In genomic region chr11:61128947-61129346, GRCh38 we compare ENCODE assay signal across 29 cellular contexts. TPM values are rescaled to one million over a fixed set of nuclear protein-coding genes. Genes with fewer than 3 reads are reported as not detected.
DNase-seq lines count a peak whose midpoint lies in the region; ATAC-seq and TF ChIP-seq lines count a peak whose summit lies in the region.
"Had no signal": no experiment of that assay in that cellular context is flagged by ENCODE, and none has a peak within 500 bp of the region (broad histone marks: within the 10 kb centered on the region; RNA-seq: fewer than 3 reads in every experiment).

No MANE protein-coding gene starts in this region.

- no peaks in the 10 kb centered on the region for H3K79me2 ChIP-seq in neural cell (replicated peaks; ENCODE audit: insufficient read depth, low read length)
- H3K79me2 ChIP-seq: parathyroid adenoma had no signal

- H3K27ac ChIP-seq in CD8-positive, alpha-beta memory T cell (ENCODE audit: low read depth, low read length): no peak overlapping the region
- H3K27ac ChIP-seq in neural cell (ENCODE audit: low read length): no peak overlapping the region
- H3K27ac ChIP-seq: foreskin keratinocyte, parathyroid adenoma had no signal

- peak overlapping the region; percentile 50 for H3K27ac Mint-ChIP-seq in activated naive CD4-positive, alpha-beta T cell treated with anti-CD3 and anti-CD28 coated beads for 36 hours
- peak overlapping the region in 6 of 8 donors; percentile 36 to 87 (median 63) for H3K27ac Mint-ChIP-seq in CD8-positive, alpha-beta memory T cell
- H3K27ac Mint-ChIP-seq in activated naive CD4-positive, alpha-beta T cell treated with anti-CD3 and anti-CD28 coated beads, Interleukin-2, amount 50 U/mL, for 72 hours: peak overlapping the region; percentile 22 to 69
- H3K27ac Mint-ChIP-seq: nephron progenitor cell had no signal

- intact Hi-C loops in activated naive CD4-positive, alpha-beta T cell treated with anti-CD3 and anti-CD28 coated beads for 36 hours (cut with micrococcal nuclease): loop anchor here (1.0 to 2.0 kb wide), 9 partner anchors 27 to 354 kb away; partner anchors contain the start of genes CD5 and PRPF19

- H2AFZ ChIP-seq in neural cell (ENCODE audit: low read depth, low read length): no peak overlapping the region
- H2AFZ ChIP-seq: parathyroid adenoma had no signal

- H3K4me1 ChIP-seq in CD8-positive, alpha-beta memory T cell (ENCODE audit: insufficient read depth, low read length): peaks cover 19% of the 10 kb centered on the region
- H3K4me1 ChIP-seq: foreskin keratinocyte, parathyroid adenoma had no signal

- no peak for TF ChIP-seq EP300 in neural cell (conservative IDR thresholded peaks at IDR 0.05; ENCODE audit: poor library complexity, severe bottlenecking)

- H3K9me3 Mint-ChIP-seq in activated naive CD4-positive, alpha-beta T cell treated with anti-CD3 and anti-CD28 coated beads for 36 hours: no peaks in the 10 kb centered on the region
- H3K9me3 Mint-ChIP-seq in CD8-positive, alpha-beta memory T cell: no peaks in the 10 kb centered on the region
- H3K9me3 Mint-ChIP-seq in activated naive CD4-positive, alpha-beta T cell treated with anti-CD3 and anti-CD28 coated beads, Interleukin-2, amount 50 U/mL, for 72 hours: no peaks in the 10 kb centered on the region
- H3K9me3 Mint-ChIP-seq: nephron progenitor cell had no signal

- H3K9me2 ChIP-seq in neural cell (ENCODE audit: insufficient read depth, low read length): no peaks in the 10 kb centered on the region

- peaks cover 28% of the 10 kb centered on the region for H3K36me3 Mint-ChIP-seq in activated naive CD4-positive, alpha-beta T cell treated with anti-CD3 and anti-CD28 coated beads for 36 hours (ENCODE audit: low read depth)
- peaks cover 0 to 52% (median 12%) of the 10 kb centered on the region in 3 donors for H3K36me3 Mint-ChIP-seq in CD8-positive, alpha-beta memory T cell
- peaks cover 13 to 36% of the 10 kb centered on the region in 2 donors for H3K36me3 Mint-ChIP-seq in activated naive CD4-positive, alpha-beta T cell treated with anti-CD3 and anti-CD28 coated beads, Interleukin-2, amount 50 U/mL, for 72 hours

- ATAC-seq in activated naive CD4-positive, alpha-beta T cell treated with anti-CD3 and anti-CD28 coated beads, Interleukin-2, amount 50 U/mL, for 72 hours: no peak

- no peak for TF ChIP-seq RAD21 in neural cell (conservative IDR thresholded peaks at IDR 0.05)

- no peak for TF ChIP-seq CTCF in neural cell (IDR thresholded peaks at IDR 0.05; ENCODE audit: poor library complexity, severe bottlenecking)

- H3K4me2 ChIP-seq in neural cell (ENCODE audit: low read length): no peak overlapping the region

- no peak for DNase-seq in activated naive CD4-positive, alpha-beta T cell treated with anti-CD3 and anti-CD28 coated beads for 36 hours
- DNase-seq in activated naive CD4-positive, alpha-beta T cell treated with Interleukin-2 at 50 U/mL for 16 hours: no peak
- DNase-seq in CD8-positive, alpha-beta memory T cell: no peak
- no peak for DNase-seq in activated naive CD4-positive, alpha-beta T cell treated with anti-CD3 and anti-CD28 coated beads, Interleukin-2, amount 50 U/mL, for 72 hours (ENCODE audit: low spot score in 2 of 2)
- DNase-seq in superior temporal gyrus (ENCODE audit: extremely low spot score) (no peak), DMS153 (lab: John Stamatoyannopoulos, UW) (no peak), NCI-H187 (lab: John Stamatoyannopoulos, UW) (no peak)
- DNase-seq: activated CD4-positive, alpha-beta T cell treated with anti-CD3 and anti-CD28 coated beads, Interleukin-2, amount 50 U/mL, for 1 hour; activated effector memory CD4-positive, alpha-beta T cell treated with anti-CD3 and anti-CD28 coated beads, Interleukin-2, amount 50 U/mL, for 16 hours; anterior cingulate cortex; BE2C; cortex of kidney; foreskin keratinocyte; KBM-7; mucosa of descending colon; NCI-H1417 treated with DMSO at 0.1 percent for 48 hours; NCI-H2107; NCI-H446; nephron progenitor cell; stimulated activated CD4-positive, alpha-beta T cell treated with anti-CD3 and anti-CD28 coated beads, Interleukin-2, amount 100 ng/mL, for 48 hours; substantia nigra had no signal

- peaks cover 21% of the 10 kb centered on the region for H3K4me1 Mint-ChIP-seq in activated naive CD4-positive, alpha-beta T cell treated with anti-CD3 and anti-CD28 coated beads for 36 hours (ENCODE audit: low read depth)
- peaks cover 7 to 28% (median 11%) of the 10 kb centered on the region in 3 donors for H3K4me1 Mint-ChIP-seq in CD8-positive, alpha-beta memory T cell

- CTCF ChIA-PET in activated naive CD4-positive, alpha-beta T cell treated with anti-CD3 and anti-CD28 coated beads for 36 hours (lab: Charles Lee): interaction anchor here (0.6 to 5.5 kb wide), 29 partner anchors 8 to 298 kb away, joined by 3 to 40 read pairs (median 5); partner anchors contain the start of gene CD6
- CTCF ChIA-PET in CD8-positive, alpha-beta memory T cell (lab: Charles Lee): interaction anchor here (0.8 to 2.5 kb wide), 29 partner anchors 9 to 298 kb away, joined by 3 to 18 read pairs (median 4); no protein-coding TSS in a partner anchor

- H4K20me1 ChIP-seq in neural cell (ENCODE audit: insufficient read depth): no peaks in the 10 kb centered on the region

- H3F3A ChIP-seq in neural cell (ENCODE audit: insufficient read depth, low read length, poor library complexity, severe bottlenecking): no peaks in the 10 kb centered on the region

- H3K27me3 ChIP-seq in CD8-positive, alpha-beta memory T cell (ENCODE audit: insufficient read depth, low read length, poor library complexity, severe bottlenecking): no peaks in the 10 kb centered on the region
- no peaks in the 10 kb centered on the region for H3K27me3 ChIP-seq in neural cell (ENCODE audit: insufficient read depth, low read depth, low read length)
- H3K27me3 ChIP-seq: BE2C, esophagus muscularis mucosa, upper lobe of left lung had no signal

- H3K9me3 ChIP-seq in CD8-positive, alpha-beta memory T cell (ENCODE audit: low read length): no peaks in the 10 kb centered on the region
- H3K9me3 ChIP-seq in neural cell (ENCODE audit: low read length): no peaks in the 10 kb centered on the region
- H3K9me3 ChIP-seq: BE2C, esophagus muscularis mucosa, mucosa of descending colon, upper lobe of left lung had no signal

- H3K9ac ChIP-seq in neural cell (ENCODE audit: low read length): peak overlapping the region; percentile 50
- H3K9ac ChIP-seq: parathyroid adenoma had no signal

- H3K27me3 Mint-ChIP-seq in activated naive CD4-positive, alpha-beta T cell treated with anti-CD3 and anti-CD28 coated beads for 36 hours (ENCODE audit: low read depth): no peaks in the 10 kb centered on the region
- no peaks in the 10 kb centered on the region for H3K27me3 Mint-ChIP-seq in CD8-positive, alpha-beta memory T cell

- no peak overlapping the region for H3K4me3 ChIP-seq in CD8-positive, alpha-beta memory T cell (ENCODE audit: low read length)
- no peak overlapping the region for H3K4me3 ChIP-seq in neural cell (ENCODE audit: low read length)
- H3K4me3 ChIP-seq: esophagus muscularis mucosa, lung, mucosa of descending colon had no signal

- no peak overlapping the region for H3K4me3 Mint-ChIP-seq in activated naive CD4-positive, alpha-beta T cell treated with anti-CD3 and anti-CD28 coated beads for 36 hours
- peak overlapping the region in 1 of 7 donors; percentile 51 for H3K4me3 Mint-ChIP-seq in CD8-positive, alpha-beta memory T cell
- H3K4me3 Mint-ChIP-seq: nephron progenitor cell had no signal

- POLR2A ChIA-PET in CD8-positive, alpha-beta memory T cell (lab: Charles Lee): interaction anchor here (0.6 to 1.8 kb wide), 6 partner anchors 18 to 162 kb away, joined by 3 to 12 read pairs (median 4); no protein-coding TSS in a partner anchor

- H3K36me3 ChIP-seq in CD8-positive, alpha-beta memory T cell (ENCODE audit: insufficient read depth, low read length): peaks cover 30% of the 10 kb centered on the region
- no peaks in the 10 kb centered on the region for H3K36me3 ChIP-seq in neural cell (ENCODE audit: insufficient read depth, low read length)
- H3K36me3 ChIP-seq: BE2C had no signal

TF ChIP-seq in neural cell, 6 proteins besides CTCF, POLR2A, EP300 and RAD21 (continues in another document):
- TF ChIP-seq REST (IDR thresholded peaks at IDR 0.05; ENCODE audit: borderline replicate concordance): no peak

RNA-seq across cellular contexts. Expression of gene CD5, which starts 26.7 kb away (rescaled TPM):
- total RNA-seq in activated naive CD4-positive, alpha-beta T cell treated with anti-CD3 and anti-CD28 coated beads for 36 hours: 100 to 1,000 TPM; 228 to 232 TPM
- 100 to 1,000 TPM; 169 to 175 TPM for total RNA-seq in CD8-positive, alpha-beta memory T cell
- 156 TPM for polyA plus RNA-seq in CD8-positive, alpha-beta memory T cell
- total RNA-seq in activated naive CD4-positive, alpha-beta T cell treated with anti-CD3 and anti-CD28 coated beads, Interleukin-2, amount 50 U/mL, for 72 hours: 100 to 1,000 TPM; 227 to 294 TPM
- not detected in 2 replicates for polyA plus RNA-seq in neural cell
- not detected in 2 replicates for polyA minus RNA-seq in neural cell
- total RNA-seq: A673, Daoy, foreskin keratinocyte, HT1080 had no signal
- polyA plus RNA-seq: foreskin keratinocyte had no signal

RNA-seq across cellular contexts. Expression of gene VPS37C, which starts 32.3 kb away (rescaled TPM):
- total RNA-seq in activated naive CD4-positive, alpha-beta T cell treated with anti-CD3 and anti-CD28 coated beads for 36 hours: 1 to 10 TPM; 8.5 to 8.9 TPM
- 10 to 100 TPM in 1 of 2 experiments, 1 to 10 TPM in 1; 8.4 to 10.3 TPM for total RNA-seq in CD8-positive, alpha-beta memory T cell
- polyA plus RNA-seq in CD8-positive, alpha-beta memory T cell: 1.3 TPM
- 10 to 100 TPM; 10.2 to 10.9 TPM for total RNA-seq in activated naive CD4-positive, alpha-beta T cell treated with anti-CD3 and anti-CD28 coated beads, Interleukin-2, amount 50 U/mL, for 72 hours
- polyA plus RNA-seq in neural cell: 7.2 and 7.3 TPM in 2 replicates
- polyA minus RNA-seq in neural cell: 7.6 and 11.4 TPM in 2 replicates
